ENCODE assay signal across 22 cellular contexts in genomic region chr3:194964809-194965208, GRCh38.
DNase-seq lines count a peak whose midpoint lies in the region; ATAC-seq, FAIRE-seq and TF ChIP-seq lines count a peak whose summit lies in the region.
"Had no signal": no experiment of that assay in that cellular context is flagged by ENCODE, and none has a peak within 500 bp of the region (broad histone marks: within the 10 kb centered on the region; RNA-seq: fewer than 3 reads in every experiment).

No MANE protein-coding gene starts in this region.

- H3K4me3 Mint-ChIP-seq in CD14-positive monocyte, result no peak overlapping the region
- H3K4me3 Mint-ChIP-seq: activated naive CD8-positive, alpha-beta T cell treated with anti-CD3 and anti-CD28 coated beads for 36 hours; neural crest cell had no signal

- peaks cover 0 to under 1% (median 0%) of the 10 kb centered on the region in 7 donors for H3K9me3 Mint-ChIP-seq in CD14-positive monocyte
- H3K9me3 Mint-ChIP-seq: activated naive CD8-positive, alpha-beta T cell treated with anti-CD3 and anti-CD28 coated beads for 36 hours; neural crest cell had no signal

- WGBS in HepG2 (ENCODE audit: low lambda C conversion rate), result 38% methylated on average over 3 of the region's 3 CpGs
- 72% methylated on average over 2 of the region's 3 CpGs for WGBS in right lobe of liver (ENCODE audit: insufficient coverage, low coverage, low lambda C conversion rate, missing lambda C conversion rate)
- 63% methylated on average over 3 of the region's 3 CpGs for WGBS in GM23248 (ENCODE audit: low coverage in 1 of 2, low lambda C conversion rate in 2 of 2, missing lambda C conversion rate in 2 of 2), 2 experiments

- no peaks in the 10 kb centered on the region for H3K36me3 Mint-ChIP-seq in CD14-positive monocyte
- H3K36me3 Mint-ChIP-seq: activated naive CD8-positive, alpha-beta T cell treated with anti-CD3 and anti-CD28 coated beads for 36 hours had no signal

- H2AFZ ChIP-seq in HepG2 (ENCODE audit: low read length) (no peak overlapping the region), GM23248 (no peak overlapping the region)

- CTCF ChIA-PET in HepG2 (lab: Yijun Ruan, JAX; ENCODE audit: low intra/inter-chr PET ratio, low total read pairs), result no interaction called here

- H3K9me2 ChIP-seq in GM23248 (ENCODE audit: insufficient read depth), result no peaks in the 10 kb centered on the region

- no TSS peak for BruUV-seq in HepG2 (replicated peaks; lab: Mats Ljungman, UMichigan)

- H3K9me3 ChIP-seq in HepG2 (ENCODE audit: low read length) (no peaks in the 10 kb centered on the region), right lobe of liver (no peaks in the 10 kb centered on the region), GM23248 (ENCODE audit: low read depth) (no peaks in the 10 kb centered on the region)
- H3K9me3 ChIP-seq: prostate gland, spleen had no signal

- no peaks in the 10 kb centered on the region for H3K4me1 ChIP-seq in HepG2 (ENCODE audit: insufficient read depth, low read length)
- H3K4me1 ChIP-seq in right lobe of liver, result no peaks in the 10 kb centered on the region
- H3K4me1 ChIP-seq in GM23248 (ENCODE audit: insufficient read depth), result no peaks in the 10 kb centered on the region
- H3K4me1 ChIP-seq: prostate gland had no signal

- no peak overlapping the region for H3K4me2 ChIP-seq in HepG2 (ENCODE audit: low read depth, low read length)
- H3K4me2 ChIP-seq in GM23248 (ENCODE audit: unreplicated experiment), result no peak overlapping the region

- no peak overlapping the region for H3K9ac ChIP-seq in HepG2 (ENCODE audit: insufficient read depth, low read depth, low read length)
- H3K9ac ChIP-seq in GM23248, result no peak overlapping the region

- intact Hi-C loops in HepG2 (cut with micrococcal nuclease; ENCODE audit: unreplicated experiment) (no loop called here), right lobe of liver (cut with DNase I) (no loop called here), CD14-positive monocyte (cut with micrococcal nuclease) (no loop called here)

- TF ChIP-seq EP300 in HepG2 (IDR thresholded peaks at IDR 0.05; ENCODE audit: low read depth in 2 of 2, low read length in 2 of 2) (no peak), HepG2 (CRISPR knock-in tag; IDR thresholded peaks at IDR 0.05; ENCODE audit: borderline replicate concordance) (no peak)

- H3K79me2 ChIP-seq in HepG2 (ENCODE audit: insufficient read depth, low read length), result no peaks in the 10 kb centered on the region
- H3K79me2 ChIP-seq in GM23248 (ENCODE audit: insufficient read depth), result no peaks in the 10 kb centered on the region

- no peak overlapping the region for H3K27ac Mint-ChIP-seq in CD14-positive monocyte
- H3K27ac Mint-ChIP-seq: activated naive CD8-positive, alpha-beta T cell treated with anti-CD3 and anti-CD28 coated beads for 36 hours had no signal

- no peak for TF ChIP-seq RAD21 in HepG2 (CRISPR knock-in tag; IDR thresholded peaks at IDR 0.05)

- POLR2A ChIA-PET in HepG2 (lab: Yijun Ruan, JAX), result no interaction called here

- in situ Hi-C loops in HepG2 (cut with HindIII; ENCODE audit: extremely low pct_ligation_motif_present, low pct_unique_long_range_greater_than_20kb) (no loop called here), astrocyte of the cerebellum (cut with HindIII; ENCODE audit: low sequenced_read_pairs) (no loop called here), GM23248 (cut with MboI) (no loop called here)

- H3K36me3 ChIP-seq in HepG2 (replicated peaks in 1 of 2; ENCODE audit: control insufficient read depth in 1 of 2, insufficient read depth in 2 of 2, low read length in 2 of 2) (no peaks in the 10 kb centered on the region), right lobe of liver (no peaks in the 10 kb centered on the region), GM23248 (ENCODE audit: low read depth) (no peaks in the 10 kb centered on the region)
- H3K36me3 ChIP-seq: prostate gland, spleen had no signal

- H3K27ac ChIP-seq in HepG2 (ENCODE audit: extremely low read length, insufficient read depth, low read length), result no peak overlapping the region
- H3K27ac ChIP-seq in right lobe of liver, result no peak overlapping the region
- no peak overlapping the region for H3K27ac ChIP-seq in GM23248
- H3K27ac ChIP-seq: prostate gland, spleen had no signal

- H4K20me1 ChIP-seq in HepG2 (ENCODE audit: insufficient read depth, low read length), result no peaks in the 10 kb centered on the region
- H4K20me1 ChIP-seq in GM23248 (ENCODE audit: insufficient read depth), result no peaks in the 10 kb centered on the region

- ATAC-seq in HepG2 (no peak), right lobe of liver (no peak)
- ATAC-seq: activated CD4-positive, CD25-positive, alpha-beta regulatory T cell treated with anti-CD3 and anti-CD28 coated beads, Interleukin-2, amount 50 U/mL, for 24 hours; GM12878 had no signal

- TF ChIP-seq POLR2A in HepG2 (IDR thresholded peaks at IDR 0.05; ENCODE audit: insufficient read depth in 1 of 2, low read depth in 2 of 2, low read length in 2 of 2), result no peak
- TF ChIP-seq POLR2A in right lobe of liver (IDR thresholded peaks at IDR 0.05), result no peak

- TF ChIP-seq CTCF in HepG2 (CRISPR knock-in tag; IDR thresholded peaks at IDR 0.05) (peak; percentile 40; the same call in 1 of the 2 replicates), right lobe of liver (IDR thresholded peaks at IDR 0.05) (no peak), astrocyte of the cerebellum (IDR thresholded peaks at IDR 0.05; ENCODE audit: low read depth, low read length, missing control alignments) (peak; percentile 8), CD14-positive monocyte (IDR thresholded peaks at IDR 0.05) (no peak)

- H3K27me3 Mint-ChIP-seq in CD14-positive monocyte (ENCODE audit: low read depth in 3 of 3), result peaks cover 0 to 3% (median 3%) of the 10 kb centered on the region in 3 donors

- FAIRE-seq in HepG2 (lab: Jason Lieb, UNC), result no peak
- FAIRE-seq: colon, GM12878 had no signal

- no peak overlapping the region for H3K4me3 ChIP-seq in HepG2 (replicated peaks in 1 of 3; ENCODE audit: insufficient read depth in 1 of 3, low read depth in 2 of 3, low read length in 3 of 3)
- H3K4me3 ChIP-seq in right lobe of liver, result no peak overlapping the region
- no peak overlapping the region for H3K4me3 ChIP-seq in astrocyte of the cerebellum (ENCODE audit: low read depth, low read length)
- H3K4me3 ChIP-seq in GM23248, result no peak overlapping the region
- H3K4me3 ChIP-seq: GM12878, prostate gland, spleen had no signal

- DNase-seq in HepG2 (ENCODE audit: low spot score), result no peak
- no peak for DNase-seq in right lobe of liver
- no peak for DNase-seq in astrocyte of the cerebellum (ENCODE audit: low read depth)
- DNase-seq in islet precursor cell, result peak; percentile 41
- DNase-seq in stimulated activated CD4-positive, alpha-beta T cell treated with anti-CD3 and anti-CD28 coated beads, Interleukin-15, amount 100 ng/mL, for 24 hours, result no peak
- no peak for DNase-seq in GM23248
- no peak for DNase-seq in NCI-H1436 treated with DMSO at 0.1 percent for 48 hours (lab: John Stamatoyannopoulos, UW)
- no peak for DNase-seq in CD14-positive monocyte (ENCODE audit: low spot score)
- DNase-seq: activated naive CD8-positive, alpha-beta T cell treated with anti-CD3 and anti-CD28 coated beads for 36 hours; activated T-cell treated with anti-CD3 and anti-CD28 coated beads, Interleukin-2, amount 50 U/mL, for 48 hours; C1 segment of cervical spinal cord; GOT3; NCI-H1105 treated with DMSO at 0.1 percent for 48 hours; NCI-H2107; NCI-H524 treated with DMSO at 0.1 percent for 48 hours; spleen; SW 1271 had no signal

- H3K27me3 ChIP-seq in HepG2 (ENCODE audit: control insufficient read depth in 1 of 2, insufficient read depth in 2 of 2, low read length in 2 of 2), result peaks cover 0 to 39% of the 10 kb centered on the region in 2 experiments; a peak in 4 of 5 replicates
- no peaks in the 10 kb centered on the region for H3K27me3 ChIP-seq in right lobe of liver
- 0 out of 2 replicates have a peak, but pooled peaks cover 29% of the 10 kb centered on the region for H3K27me3 ChIP-seq in GM23248 (replicated peaks; ENCODE audit: insufficient read depth)
- H3K27me3 ChIP-seq: spleen had no signal

- no peaks in the 10 kb centered on the region for H3F3A ChIP-seq in GM23248 (ENCODE audit: insufficient read depth)

- peaks cover 2% of the 10 kb centered on the region for H3K4me1 Mint-ChIP-seq in CD14-positive monocyte
- H3K4me1 Mint-ChIP-seq: activated naive CD8-positive, alpha-beta T cell treated with anti-CD3 and anti-CD28 coated beads for 36 hours; neural crest cell had no signal

TF ChIP-seq in HepG2, 621 proteins besides CTCF, POLR2A, EP300 and RAD21:
- TF ChIP-seq SRSF1 (optimal IDR thresholded peaks at IDR 0.05; ENCODE audit: low read depth, low read length) (no peak), STAG1 (CRISPR knock-in tag; IDR thresholded peaks at IDR 0.05) (peak; percentile 52), FOSL1 (CRISPR knock-in tag; IDR thresholded peaks at IDR 0.05; ENCODE audit: borderline replicate concordance) (no peak), ZNF816 (CRISPR knock-in tag; IDR thresholded peaks at IDR 0.05; ENCODE audit: borderline replicate concordance) (no peak), PAWR (CRISPR knock-in tag; IDR thresholded peaks at IDR 0.05; ENCODE audit: borderline replicate concordance) (no peak)

Comparison
In these comparisons a context has a peak if more than half of its experiments do, and no peak if none do; other contexts are left out.
1. CTCF ChIP-seq: peak in HepG2 (single experiment) and astrocyte of the cerebellum (single experiment); none in right lobe of liver (0 of 4) and CD14-positive monocyte (single experiment).